In the genomic region with DNA sequence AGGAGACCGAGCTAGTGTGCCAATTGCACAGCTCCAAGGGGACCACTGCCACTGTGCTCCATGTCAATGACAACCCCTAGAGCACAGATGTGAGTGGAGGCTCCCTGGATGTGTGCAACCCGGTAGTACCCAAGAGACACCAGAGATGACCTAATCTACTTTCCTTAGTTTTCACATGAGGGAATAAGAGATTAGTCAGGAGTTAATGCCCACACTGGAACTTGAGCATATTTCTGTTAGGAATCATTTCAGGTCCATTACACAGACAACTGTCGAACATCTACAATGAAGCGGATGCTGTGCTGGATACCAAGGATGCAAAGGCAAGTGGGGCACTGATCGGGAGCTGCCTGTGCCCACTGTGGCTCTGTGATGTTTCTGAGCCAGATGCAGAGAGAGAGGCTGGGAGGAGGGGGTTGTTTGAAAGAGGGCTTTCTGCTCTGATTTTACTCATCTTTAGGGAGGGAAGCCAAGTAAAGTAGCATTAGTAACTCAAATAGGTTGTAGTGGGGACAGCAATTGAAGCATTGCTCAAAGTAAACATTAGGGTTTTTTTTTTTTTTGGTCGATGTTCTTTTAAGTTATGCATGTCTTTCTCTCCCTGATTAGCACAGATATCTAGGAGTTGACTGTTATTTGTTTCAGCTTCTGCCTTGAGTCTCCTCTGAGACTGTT, we compare ENCODE assay signal across 15 cellular contexts.
DNase-seq lines count a peak whose midpoint lies in the region; ATAC-seq and TF ChIP-seq lines count a peak whose summit lies in the region.
"Had no signal": no experiment of that assay in that cellular context is flagged by ENCODE, and none has a peak within 500 bp of the region (broad histone marks: within the 10 kb centered on the region; RNA-seq: fewer than 3 reads in every experiment).

No MANE protein-coding gene starts in this region.

- no peak overlapping the region for H2AFZ ChIP-seq in GM23338
- no peak overlapping the region for H2AFZ ChIP-seq in osteoblast (ENCODE audit: low read length)

- no peaks in the 10 kb centered on the region for H4K20me1 ChIP-seq in GM23338 (replicated peaks; ENCODE audit: insufficient read depth)
- H4K20me1 ChIP-seq in osteoblast (ENCODE audit: insufficient read depth, low read length), result no peaks in the 10 kb centered on the region

- POLR2A ChIA-PET in CD8-positive, alpha-beta memory T cell (lab: Charles Lee), result no interaction called here

- no peak for TF ChIP-seq CTCF in GM23338 (conservative IDR thresholded peaks at IDR 0.05; ENCODE audit: low read depth in 2 of 2)
- TF ChIP-seq CTCF in glutamatergic neuron (IDR thresholded peaks at IDR 0.05; ENCODE audit: partially characterized antibody, unreplicated experiment), result no peak
- TF ChIP-seq CTCF in osteoblast (IDR thresholded peaks at IDR 0.05; ENCODE audit: extremely low read depth, low read depth, low read length), result no peak
- TF ChIP-seq CTCF in endothelial cell (IDR thresholded peaks at IDR 0.05; ENCODE audit: unreplicated experiment), result no peak

- H3K4me2 ChIP-seq in GM23338 (no peak overlapping the region), osteoblast (ENCODE audit: insufficient read depth, low read length) (no peak overlapping the region)

- peak overlapping the region in 7 of 8 donors; percentile 55 to 95 (median 82) for H3K27ac Mint-ChIP-seq in CD8-positive, alpha-beta memory T cell
- H3K27ac Mint-ChIP-seq in GM23338 (peak overlapping the region; percentile 22; the same call in 1 of the 2 replicates), glutamatergic neuron (ENCODE audit: unreplicated experiment) (peak overlapping the region; percentile 91), endothelial cell (ENCODE audit: unreplicated experiment) (no peak overlapping the region)
- H3K27ac Mint-ChIP-seq: activated CD8-positive, alpha-beta memory T cell treated with anti-CD3 and anti-CD28 coated beads, Interleukin-2, amount 10 ng/mL, durations not matched to agents 7 days and 5 days had no signal

- H3K36me3 ChIP-seq in CD8-positive, alpha-beta memory T cell (ENCODE audit: insufficient read depth, low read length), result peaks cover 32% of the 10 kb centered on the region
- H3K36me3 ChIP-seq in GM23338 (ENCODE audit: insufficient read depth), result peaks cover 9% of the 10 kb centered on the region
- no peaks in the 10 kb centered on the region for H3K36me3 ChIP-seq in osteoblast (ENCODE audit: insufficient read depth, low read length)
- H3K36me3 ChIP-seq: suprapubic skin had no signal

- no peak for DNase-seq in CD8-positive, alpha-beta memory T cell
- DNase-seq in GM23338 (ENCODE audit: low spot score) (no peak), glutamatergic neuron (no peak), osteoblast (ENCODE audit: insufficient read length, low spot score, missing footprints) (no peak), OCI-M1 (lab: John Stamatoyannopoulos, UW) (no peak), endothelial cell (ENCODE audit: low spot score) (no peak), OCI-M2 (lab: John Stamatoyannopoulos, UW; ENCODE audit: unreplicated experiment) (no peak)
- DNase-seq: activated CD8-positive, alpha-beta memory T cell treated with anti-CD3 and anti-CD28 coated beads, Interleukin-2, amount 10 ng/mL, durations not matched to agents 7 days and 5 days; NCI-H1417 treated with DMSO at 0.1 percent for 48 hours; SHP77 treated with DMSO at 0.1 percent for 48 hours had no signal

- H3K4me3 ChIP-seq in CD8-positive, alpha-beta memory T cell (ENCODE audit: low read length), result no peak overlapping the region
- H3K4me3 ChIP-seq in GM23338, result no peak overlapping the region
- no peak overlapping the region for H3K4me3 ChIP-seq in osteoblast (ENCODE audit: insufficient read depth, low read length)
- H3K4me3 ChIP-seq: coronary artery, skin epidermis, suprapubic skin had no signal

- peaks cover 5 to 12% (median 5%) of the 10 kb centered on the region in 5 donors for H3K9me3 Mint-ChIP-seq in CD8-positive, alpha-beta memory T cell
- H3K9me3 Mint-ChIP-seq in GM23338 (peaks cover 4% of the 10 kb centered on the region; the same call in 1 of the 3 replicates), glutamatergic neuron (ENCODE audit: unreplicated experiment) (peaks cover 2% of the 10 kb centered on the region), endothelial cell (ENCODE audit: unreplicated experiment) (no peaks in the 10 kb centered on the region)

- CTCF ChIA-PET in CD8-positive, alpha-beta memory T cell (lab: Charles Lee), result no interaction called here

- H3K4me3 Mint-ChIP-seq in CD8-positive, alpha-beta memory T cell, result no peak overlapping the region
- H3K4me3 Mint-ChIP-seq in GM23338 (no peak overlapping the region), glutamatergic neuron (ENCODE audit: unreplicated experiment) (peak overlapping the region; percentile 61), endothelial cell (ENCODE audit: unreplicated experiment) (no peak overlapping the region)
- H3K4me3 Mint-ChIP-seq: activated CD8-positive, alpha-beta memory T cell treated with anti-CD3 and anti-CD28 coated beads, Interleukin-2, amount 10 ng/mL, durations not matched to agents 7 days and 5 days had no signal

- peaks cover 44 to 49% (median 46%) of the 10 kb centered on the region in 3 donors for H3K4me1 Mint-ChIP-seq in CD8-positive, alpha-beta memory T cell
- H3K4me1 Mint-ChIP-seq in GM23338, result peaks cover 16% of the 10 kb centered on the region; the same call in 2 of the 3 replicates
- H3K4me1 Mint-ChIP-seq in glutamatergic neuron (ENCODE audit: low read depth, unreplicated experiment), result peaks cover 34% of the 10 kb centered on the region
- no peaks in the 10 kb centered on the region for H3K4me1 Mint-ChIP-seq in endothelial cell (ENCODE audit: unreplicated experiment)

- ATAC-seq in GM23338 (no peak), SK-N-SH treated with all-trans-retinoic acid at 6 μM for 48 hours (peak; percentile 83)
- ATAC-seq: activated CD8-positive, alpha-beta memory T cell treated with anti-CD3 and anti-CD28 coated beads, Interleukin-2, amount 10 ng/mL, durations not matched to agents 7 days and 5 days had no signal

- H3K4me1 ChIP-seq in CD8-positive, alpha-beta memory T cell (ENCODE audit: insufficient read depth, low read length), result peaks cover 4% of the 10 kb centered on the region
- H3K4me1 ChIP-seq in GM23338 (ENCODE audit: insufficient read depth), result peaks cover 6% of the 10 kb centered on the region
- H3K4me1 ChIP-seq in osteoblast (ENCODE audit: insufficient read depth, low read length), result peaks cover 3% of the 10 kb centered on the region
- H3K4me1 ChIP-seq: suprapubic skin had no signal

- no peaks in the 10 kb centered on the region for H3K27me3 ChIP-seq in CD8-positive, alpha-beta memory T cell (ENCODE audit: insufficient read depth, low read length, poor library complexity, severe bottlenecking)
- H3K27me3 ChIP-seq in GM23338 (ENCODE audit: insufficient read depth) (no peaks in the 10 kb centered on the region), osteoblast (ENCODE audit: insufficient read depth, low read length) (peaks cover 11% of the 10 kb centered on the region)
- H3K27me3 ChIP-seq: neutrophil, suprapubic skin had no signal

- H3K27me3 Mint-ChIP-seq in CD8-positive, alpha-beta memory T cell, result peaks cover 0 to 2% of the 10 kb centered on the region in 2 donors
- H3K27me3 Mint-ChIP-seq in GM23338 (ENCODE audit: insufficient read depth, low read depth, poor library complexity), result no peaks in the 10 kb centered on the region
- H3K27me3 Mint-ChIP-seq in glutamatergic neuron (ENCODE audit: unreplicated experiment), result peaks cover 2% of the 10 kb centered on the region
- peaks cover 2% of the 10 kb centered on the region for H3K27me3 Mint-ChIP-seq in endothelial cell (ENCODE audit: unreplicated experiment)
- H3K27me3 Mint-ChIP-seq: activated CD8-positive, alpha-beta memory T cell treated with anti-CD3 and anti-CD28 coated beads, Interleukin-2, amount 10 ng/mL, durations not matched to agents 7 days and 5 days had no signal

- no peaks in the 10 kb centered on the region for H3K9me2 ChIP-seq in GM23338 (ENCODE audit: insufficient read depth)

- peaks cover 3% of the 10 kb centered on the region for H3K9me3 ChIP-seq in CD8-positive, alpha-beta memory T cell (ENCODE audit: low read length)
- no peaks in the 10 kb centered on the region for H3K9me3 ChIP-seq in osteoblast (ENCODE audit: low read depth, low read length)
- H3K9me3 ChIP-seq: neutrophil, suprapubic skin had no signal

- no peak overlapping the region for H3K27ac ChIP-seq in CD8-positive, alpha-beta memory T cell (ENCODE audit: low read depth, low read length)
- 0 out of 2 replicates have a peak overlapping the region, but pooled peaks have one; percentile 36 for H3K27ac ChIP-seq in GM23338 (ENCODE audit: low read depth)
- no peak overlapping the region for H3K27ac ChIP-seq in osteoblast (ENCODE audit: low read depth, low read length)
- H3K27ac ChIP-seq: coronary artery, neutrophil, skin epidermis, suprapubic skin had no signal

- 0 out of 2 replicates have a peak, but pooled peaks cover 3% of the 10 kb centered on the region for H3F3A ChIP-seq in GM23338 (replicated peaks; ENCODE audit: low read depth)

- H3K79me2 ChIP-seq in GM23338 (replicated peaks; ENCODE audit: insufficient read depth) (no peaks in the 10 kb centered on the region; the same call in 1 of the 2 replicates), osteoblast (ENCODE audit: insufficient read depth, low read length) (no peaks in the 10 kb centered on the region)

- H3K36me3 Mint-ChIP-seq in CD8-positive, alpha-beta memory T cell, result peaks cover 28 to 87% (median 39%) of the 10 kb centered on the region in 3 donors
- peaks cover 42% of the 10 kb centered on the region for H3K36me3 Mint-ChIP-seq in GM23338 (ENCODE audit: low read depth)
- H3K36me3 Mint-ChIP-seq in glutamatergic neuron (ENCODE audit: unreplicated experiment), result peaks cover 6% of the 10 kb centered on the region
- H3K36me3 Mint-ChIP-seq in endothelial cell (ENCODE audit: low read depth, unreplicated experiment), result no peaks in the 10 kb centered on the region

TF ChIP-seq in GM23338, 12 proteins besides CTCF, POLR2A, EP300 and RAD21 (continues in another document):
- TF ChIP-seq CREB1 (CRISPR knock-in tag; IDR thresholded peaks at IDR 0.05; ENCODE audit: low read depth), result no peak

TF ChIP-seq in SK-N-SH treated with all-trans-retinoic acid at 6 μM for 48 hours, 23 proteins besides CTCF, POLR2A, EP300 and RAD21 (continues in another document):
- no peak for TF ChIP-seq OSR1 (CRISPR knock-in tag; IDR thresholded peaks at IDR 0.05)
